In genomic region chr19:35739275-35740107, GRCh38 we compare ENCODE assay signal across 8 cellular contexts. TPM values are rescaled to one million over a fixed set of nuclear protein-coding genes. Genes with fewer than 3 reads are reported as not detected.
DNase-seq lines count a peak whose midpoint lies in the region; ATAC-seq, FAIRE-seq and TF ChIP-seq lines count a peak whose summit lies in the region.

No MANE protein-coding gene starts in this region.

- peaks cover 34% of the 10 kb centered on the region for H3K36me3 Mint-ChIP-seq in activated CD8-positive, alpha-beta memory T cell treated with anti-CD3 and anti-CD28 coated beads, Interleukin-2, amount 10 ng/mL, durations not matched to agents 7 days and 5 days
- H3K36me3 Mint-ChIP-seq in activated T-helper 2 cell treated with anti-CD3 and anti-CD28 coated beads, Interferon-gamma antibody, Interleukin-2, Interleukin-4, amounts not matched to agents 10 μg/mL and 5 μg/mL and 100 μg/mL, durations not matched to agents 14 hours and 24 hours and 36 hours (ENCODE audit: low read depth) = peaks cover 65% of the 10 kb centered on the region

- H3K27ac ChIP-seq in kidney (ENCODE audit: low read depth in 2 of 2, low read length in 2 of 2) (peak overlapping the region; percentile 87 to 88), substantia nigra (ENCODE audit: low read depth, low read length, poor library complexity, severe bottlenecking) (peak overlapping the region; percentile 87)

- no peak for TF ChIP-seq CTCF in kidney (IDR thresholded peaks at IDR 0.05; ENCODE audit: borderline replicate concordance, extremely low read depth, insufficient read depth)

- intact Hi-C loops in activated T-helper 2 cell treated with anti-CD3 and anti-CD28 coated beads, Interferon-gamma antibody, Interleukin-2, Interleukin-4, amounts not matched to agents 10 μg/mL and 5 μg/mL and 100 μg/mL, durations not matched to agents 14 hours and 24 hours and 36 hours (cut with micrococcal nuclease) = loop anchor here (1.0 to 10.0 kb wide), 7 partner anchors 27 to 475 kb away; partner anchors contain the start of genes COX6B1, SDHAF1, THAP8 and WDR62
- intact Hi-C loops in kidney (cut with DNase I) = no loop called here

- peak overlapping the region; percentile 84 for H3K4me3 Mint-ChIP-seq in activated CD8-positive, alpha-beta memory T cell treated with anti-CD3 and anti-CD28 coated beads, Interleukin-2, amount 10 ng/mL, durations not matched to agents 7 days and 5 days
- peak overlapping the region; percentile 47 for H3K4me3 Mint-ChIP-seq in activated T-helper 2 cell treated with anti-CD3 and anti-CD28 coated beads, Interferon-gamma antibody, Interleukin-2, Interleukin-4, amounts not matched to agents 10 μg/mL and 5 μg/mL and 100 μg/mL, durations not matched to agents 14 hours and 24 hours and 36 hours (ENCODE audit: low read depth)

- peaks cover 0 to 12% of the 10 kb centered on the region in 2 donors for H3K4me1 ChIP-seq in kidney (ENCODE audit: control insufficient read depth in 1 of 2, insufficient read depth in 1 of 2, low read depth in 1 of 2, low read length in 2 of 2)

- H3K4me1 Mint-ChIP-seq in activated CD8-positive, alpha-beta memory T cell treated with anti-CD3 and anti-CD28 coated beads, Interleukin-2, amount 10 ng/mL, durations not matched to agents 7 days and 5 days = peaks cover 32% of the 10 kb centered on the region
- peaks cover 25% of the 10 kb centered on the region for H3K4me1 Mint-ChIP-seq in activated T-helper 2 cell treated with anti-CD3 and anti-CD28 coated beads, Interferon-gamma antibody, Interleukin-2, Interleukin-4, amounts not matched to agents 10 μg/mL and 5 μg/mL and 100 μg/mL, durations not matched to agents 14 hours and 24 hours and 36 hours (ENCODE audit: low read depth)

- peak overlapping the region in 1 of 2 donors; percentile 61 for H3K9ac ChIP-seq in kidney (ENCODE audit: low read length in 2 of 2)

- peaks cover 11 to 14% of the 10 kb centered on the region in 2 donors for H3K36me3 ChIP-seq in kidney (ENCODE audit: control insufficient read depth in 1 of 2, insufficient read depth in 2 of 2, low read length in 2 of 2)

- CTCF ChIA-PET in activated CD8-positive, alpha-beta memory T cell treated with anti-CD3 and anti-CD28 coated beads, Interleukin-2, amount 10 ng/mL, durations not matched to agents 7 days and 5 days (lab: Charles Lee) = interaction anchor here (1.0 to 2.2 kb wide), 9 partner anchors 9 to 229 kb away, joined by 3 to 10 read pairs (median 4); partner anchors contain the start of genes HSPB6 and LIN37

- H3K9me3 ChIP-seq in kidney (ENCODE audit: control insufficient read depth in 1 of 2, low read length in 2 of 2) = no peaks in the 10 kb centered on the region

- no peak for FAIRE-seq in kidney (lab: Jason Lieb, UNC)

- no peak overlapping the region for H3K27ac Mint-ChIP-seq in activated CD8-positive, alpha-beta memory T cell treated with anti-CD3 and anti-CD28 coated beads, Interleukin-2, amount 10 ng/mL, durations not matched to agents 7 days and 5 days
- H3K27ac Mint-ChIP-seq in activated T-helper 2 cell treated with anti-CD3 and anti-CD28 coated beads, Interferon-gamma antibody, Interleukin-2, Interleukin-4, amounts not matched to agents 10 μg/mL and 5 μg/mL and 100 μg/mL, durations not matched to agents 14 hours and 24 hours and 36 hours = no peak overlapping the region

- DNase-seq in activated CD8-positive, alpha-beta memory T cell treated with anti-CD3 and anti-CD28 coated beads, Interleukin-2, amount 10 ng/mL, durations not matched to agents 7 days and 5 days = no peak
- DNase-seq in activated CD8-positive, alpha-beta memory T cell treated with anti-CD3 and anti-CD28 coated beads, Interleukin-2, amount 50 U/mL, for 48 hours = no peak
- no peak for DNase-seq in activated T-helper 2 cell treated with anti-CD3 and anti-CD28 coated beads, Interferon-gamma antibody, Interleukin-2, Interleukin-4, amounts not matched to agents 10 μg/mL and 5 μg/mL and 100 μg/mL, durations not matched to agents 14 hours and 24 hours and 36 hours (ENCODE audit: low spot score)
- peak; percentile 82 for DNase-seq in kidney
- DNase-seq in substantia nigra (lab: John Stamatoyannopoulos, UW) = peak in 1 of 49 donors; percentile 0
- DNase-seq in SW 1271 (lab: John Stamatoyannopoulos, UW) = no peak
- DNase-seq in CD1c-positive myeloid dendritic cell (ENCODE audit: extremely low spot score) = no peak

- H3K27me3 Mint-ChIP-seq in activated CD8-positive, alpha-beta memory T cell treated with anti-CD3 and anti-CD28 coated beads, Interleukin-2, amount 10 ng/mL, durations not matched to agents 7 days and 5 days = no peaks in the 10 kb centered on the region
- H3K27me3 Mint-ChIP-seq in activated T-helper 2 cell treated with anti-CD3 and anti-CD28 coated beads, Interferon-gamma antibody, Interleukin-2, Interleukin-4, amounts not matched to agents 10 μg/mL and 5 μg/mL and 100 μg/mL, durations not matched to agents 14 hours and 24 hours and 36 hours (ENCODE audit: low read depth) = no peaks in the 10 kb centered on the region

- no peak for ATAC-seq in activated CD8-positive, alpha-beta memory T cell treated with anti-CD3 and anti-CD28 coated beads, Interleukin-2, amount 10 ng/mL, durations not matched to agents 7 days and 5 days
- ATAC-seq in HG02981 (IDR thresholded peaks at IDR 0.05; ENCODE audit: unreplicated experiment) = no peak

- H3K4me3 ChIP-seq in kidney (ENCODE audit: low read length in 2 of 2) = peak overlapping the region in 1 of 2 donors; percentile 75

- H3K9me3 Mint-ChIP-seq in activated CD8-positive, alpha-beta memory T cell treated with anti-CD3 and anti-CD28 coated beads, Interleukin-2, amount 10 ng/mL, durations not matched to agents 7 days and 5 days (ENCODE audit: low read depth) = no peaks in the 10 kb centered on the region
- no peaks in the 10 kb centered on the region for H3K9me3 Mint-ChIP-seq in activated T-helper 2 cell treated with anti-CD3 and anti-CD28 coated beads, Interferon-gamma antibody, Interleukin-2, Interleukin-4, amounts not matched to agents 10 μg/mL and 5 μg/mL and 100 μg/mL, durations not matched to agents 14 hours and 24 hours and 36 hours

RNA-seq across cellular contexts. Expression of gene IGFLR1, which starts 2.8 kb away (rescaled TPM):
- total RNA-seq in activated CD8-positive, alpha-beta memory T cell treated with anti-CD3 and anti-CD28 coated beads, Interleukin-2, amount 10 ng/mL, durations not matched to agents 7 days and 5 days = 100 to 1,000 TPM in 1 of 2 experiments, 10 to 100 TPM in 1; 51.7 to 117 TPM
- 136 and 138 TPM in 2 replicates for total RNA-seq in activated T-helper 2 cell treated with anti-CD3 and anti-CD28 coated beads, Interferon-gamma antibody, Interleukin-2, Interleukin-4, amounts not matched to agents 10 μg/mL and 5 μg/mL and 100 μg/mL, durations not matched to agents 14 hours and 24 hours and 36 hours
- total RNA-seq in kidney = 22.3 TPM
- polyA plus RNA-seq in kidney (ENCODE audit: insufficient read depth, low read depth, low replicate concordance) = 26.0 TPM

RNA-seq across cellular contexts. Expression of gene U2AF1L4, which starts 5.7 kb away (rescaled TPM):
- 10 to 100 TPM; 25.1 to 35.6 TPM for total RNA-seq in activated CD8-positive, alpha-beta memory T cell treated with anti-CD3 and anti-CD28 coated beads, Interleukin-2, amount 10 ng/mL, durations not matched to agents 7 days and 5 days
- 27.4 and 30.8 TPM in 2 replicates for total RNA-seq in activated T-helper 2 cell treated with anti-CD3 and anti-CD28 coated beads, Interferon-gamma antibody, Interleukin-2, Interleukin-4, amounts not matched to agents 10 μg/mL and 5 μg/mL and 100 μg/mL, durations not matched to agents 14 hours and 24 hours and 36 hours
- total RNA-seq in kidney = 27.4 TPM
- 47.7 TPM for polyA plus RNA-seq in kidney (ENCODE audit: insufficient read depth, low read depth, low replicate concordance)

RNA-seq across cellular contexts. Expression of gene PSENEN, which starts 6.0 kb away (rescaled TPM):
- 10 to 100 TPM; 39.1 to 49.0 TPM for total RNA-seq in activated CD8-positive, alpha-beta memory T cell treated with anti-CD3 and anti-CD28 coated beads, Interleukin-2, amount 10 ng/mL, durations not matched to agents 7 days and 5 days
- total RNA-seq in activated T-helper 2 cell treated with anti-CD3 and anti-CD28 coated beads, Interferon-gamma antibody, Interleukin-2, Interleukin-4, amounts not matched to agents 10 μg/mL and 5 μg/mL and 100 μg/mL, durations not matched to agents 14 hours and 24 hours and 36 hours = 45.1 and 46.9 TPM in 2 replicates
- 84.0 TPM for total RNA-seq in kidney
- polyA plus RNA-seq in kidney (ENCODE audit: insufficient read depth, low read depth, low replicate concordance) = 185 TPM

RNA-seq across cellular contexts. Expression of gene LIN37, which starts 8.9 kb away (rescaled TPM):
- total RNA-seq in activated CD8-positive, alpha-beta memory T cell treated with anti-CD3 and anti-CD28 coated beads, Interleukin-2, amount 10 ng/mL, durations not matched to agents 7 days and 5 days = 1 to 10 TPM; 8.9 to 9.2 TPM
- total RNA-seq in activated T-helper 2 cell treated with anti-CD3 and anti-CD28 coated beads, Interferon-gamma antibody, Interleukin-2, Interleukin-4, amounts not matched to agents 10 μg/mL and 5 μg/mL and 100 μg/mL, durations not matched to agents 14 hours and 24 hours and 36 hours = 9.9 and 10.0 TPM in 2 replicates
- 11.2 TPM for total RNA-seq in kidney
- 11.4 TPM for polyA plus RNA-seq in kidney (ENCODE audit: insufficient read depth, low read depth, low replicate concordance)

RNA-seq across cellular contexts. Expression of gene HSPB6, which starts 17.3 kb away (rescaled TPM):
- total RNA-seq in activated CD8-positive, alpha-beta memory T cell treated with anti-CD3 and anti-CD28 coated beads, Interleukin-2, amount 10 ng/mL, durations not matched to agents 7 days and 5 days = not detected
- total RNA-seq in activated T-helper 2 cell treated with anti-CD3 and anti-CD28 coated beads, Interferon-gamma antibody, Interleukin-2, Interleukin-4, amounts not matched to agents 10 μg/mL and 5 μg/mL and 100 μg/mL, durations not matched to agents 14 hours and 24 hours and 36 hours = 0.14 and 0.21 TPM in 2 replicates
- 64.3 TPM for total RNA-seq in kidney
- polyA plus RNA-seq in kidney (ENCODE audit: insufficient read depth, low read depth, low replicate concordance) = 53.1 TPM
